ENCODE assay signal across 25 cellular contexts in the genomic region with DNA sequence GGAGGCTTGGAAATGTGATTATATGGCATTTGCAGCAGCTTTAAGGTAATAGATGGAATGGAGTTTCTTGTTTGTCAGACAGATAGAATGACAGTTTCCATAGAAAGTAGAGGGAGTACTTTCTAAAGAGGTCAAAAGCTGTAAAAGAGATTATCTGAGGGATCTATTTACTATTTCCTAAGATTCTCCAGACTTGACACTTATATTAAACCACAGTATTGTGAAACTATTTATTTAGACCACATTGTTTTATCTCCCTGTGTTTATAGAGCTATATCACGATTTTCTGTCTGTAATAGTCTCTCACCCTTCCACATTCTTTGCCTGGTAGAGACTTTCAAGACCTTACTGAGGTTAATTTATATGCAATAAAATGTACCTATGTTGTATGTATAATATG.
"Had no signal": no experiment of that assay in that cellular context is flagged by ENCODE, and none has a peak within 500 bp of the region (broad histone marks: within the 10 kb centered on the region; RNA-seq: fewer than 3 reads in every experiment).

No MANE protein-coding gene starts in this region.

- H3K36me3 ChIP-seq: esophagus squamous epithelium, gastrocnemius medialis, lower lobe of right lung, neutrophil, pancreas, prostate gland, right atrium auricular region, tibial artery had no signal

- H3K27me3 ChIP-seq: esophagus squamous epithelium, gastrocnemius medialis, neutrophil, pancreas, right atrium auricular region, testis, tibial artery had no signal

- H3K9me3 ChIP-seq: esophagus squamous epithelium, gastrocnemius medialis, lower lobe of right lung, mucosa of descending colon, neutrophil, pancreas, prostate gland, right atrium auricular region, testis, tibial artery had no signal

- H3K4me3 ChIP-seq: esophagus squamous epithelium, gastrocnemius medialis, lower lobe of right lung, mucosa of descending colon, pancreas, prostate gland, right atrium auricular region, testis, tibial artery had no signal

- H3K27ac ChIP-seq: esophagus squamous epithelium, gastrocnemius medialis, lower lobe of right lung, neutrophil, pancreas, prostate gland, right atrium auricular region, testis, tibial artery had no signal

- ATAC-seq: effector memory CD8-positive, alpha-beta T cell; gastrocnemius medialis; left cardiac atrium; left ventricle myocardium superior; lower lobe of right lung; mucosa of descending colon; natural killer cell treated with Interleukin-12 subunit alpha and Interleukin-12 subunit beta and Interleukin-15 and Interleukin-18, amount 100 ng/mL, for 72 hours; pancreas; sciatic nerve; stimulated activated memory B cell treated with anti-CD40 and anti-IgM and Interleukin-4, amounts not matched to agents 10 μg/mL and 1 μg/mL and 100 μg/mL, for 72 hours; stimulated activated naive CD8-positive, alpha-beta T cell treated with anti-CD3 and anti-CD28 coated beads, Interleukin-15, Interleukin-2, amounts not matched to agents 100 U/mL and 50 U/mL, for 24 hours had no signal

- DNase-seq: cerebellar nuclear complex; cortex of kidney; effector memory CD8-positive, alpha-beta T cell; erythroblast; esophagus squamous epithelium; gastrocnemius medialis; head of caudate nucleus; left cardiac atrium; left ventricle myocardium superior; lower lobe of right lung; mucosa of descending colon; naive B cell; pancreas; stimulated activated CD4-positive, alpha-beta T cell treated with anti-CD3 and anti-CD28 coated beads, Interleukin-2, amount 100 ng/mL, for 24 hours; stimulated activated CD4-positive, alpha-beta T cell treated with anti-CD3 and anti-CD28 coated beads, Interleukin-4, amount 100 ng/mL, for 24 hours; stimulated activated naive CD8-positive, alpha-beta T cell treated with anti-CD3 and anti-CD28 coated beads, Interleukin-15, Interleukin-2, amounts not matched to agents 100 U/mL and 50 U/mL, for 24 hours; substantia nigra; testis; tibial artery had no signal

- H3K4me1 ChIP-seq: esophagus squamous epithelium, gastrocnemius medialis, lower lobe of right lung, prostate gland, right atrium auricular region, testis had no signal
